ENCODE assay signal across 8 cellular contexts in the genomic region with DNA sequence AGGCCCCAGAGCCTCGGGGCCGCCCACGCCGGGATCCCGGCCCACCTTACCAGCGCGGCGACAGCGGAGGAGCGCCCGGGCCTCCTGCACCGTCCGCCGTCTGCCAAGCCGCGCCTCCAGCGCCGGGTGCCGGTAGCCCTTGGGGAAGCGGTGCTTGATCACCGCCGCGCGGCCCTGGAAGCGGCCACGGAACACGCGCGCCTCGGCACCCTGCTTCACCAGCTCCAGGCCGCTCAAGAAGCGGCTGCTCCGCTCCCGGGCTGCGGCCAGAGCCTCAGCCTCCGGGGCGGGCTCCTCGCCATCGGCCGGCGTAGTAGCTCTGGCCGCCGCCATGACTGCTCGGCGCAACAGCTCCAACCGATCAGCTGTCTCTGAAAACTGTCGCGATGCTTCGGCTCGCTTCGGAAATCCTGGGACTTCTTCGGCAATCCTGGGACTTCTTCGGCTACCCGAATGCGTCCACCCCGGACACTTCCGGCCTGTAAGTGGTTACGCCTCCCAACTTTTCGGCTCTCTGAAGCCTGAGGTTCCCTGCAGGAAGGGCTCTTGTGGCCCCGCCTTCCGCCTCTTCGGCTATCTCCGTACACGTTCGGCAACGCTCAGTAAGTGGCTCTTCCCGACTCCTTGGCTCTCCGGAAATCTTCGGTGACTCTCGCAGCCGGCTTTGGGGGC. TPM values are rescaled to one million over a fixed set of nuclear protein-coding genes. Genes with fewer than 3 reads are reported as not detected.
A peak's percentile ranks its signal among the peaks of the same experiment; 100 is the strongest.
DNase-seq lines count a peak whose midpoint lies in the region; ATAC-seq, FAIRE-seq and TF ChIP-seq lines count a peak whose summit lies in the region.

A gene (minus strand): TSS at position 363 of the 672 bp plus-strand sequence. CDS start 30 bp downstream, at position 333.

- ATAC-seq in GM21360 (IDR thresholded peaks at IDR 0.05; ENCODE audit: unreplicated experiment): peak; percentile 90

- CTCF ChIA-PET in H1 (lab: Charles Lee; ENCODE audit: partially characterized antibody): interaction anchor here (1.3 to 2.2 kb wide), 3 partner anchors 9 to 132 kb away, joined by 3 to 8 read pairs (median 4); no protein-coding TSS in a partner anchor

- H2AFZ ChIP-seq in H1 (ENCODE audit: low read length) (peak within 1 kb of the TSS; percentile 89; the same call in 1 of the 2 replicates), mesenchymal stem cell (ENCODE audit: low read depth, low read length) (no peak within 1 kb of the TSS)

- H4K8ac ChIP-seq in H1 (ENCODE audit: extremely low read depth, insufficient read depth, low read length) (peak within 1 kb of the TSS; percentile 92), mesenchymal stem cell (ENCODE audit: low read length) (peak within 1 kb of the TSS; percentile 99)

- H2BK5ac ChIP-seq in H1 (ENCODE audit: low read depth, low read length) (peak within 1 kb of the TSS; percentile 89), mesenchymal stem cell (ENCODE audit: low read depth, low read length, poor library complexity, severe bottlenecking) (peak within 1 kb of the TSS; percentile 94)

- peak within 1 kb of the TSS; percentile 81 for H3K56ac ChIP-seq in H1 (replicated peaks; ENCODE audit: insufficient read length, low read depth, low read length)

- no peak within 1 kb of the TSS for H2BK120ac ChIP-seq in H1 (replicated peaks; ENCODE audit: low read depth, low read length)
- H2BK120ac ChIP-seq in mesenchymal stem cell (ENCODE audit: low read depth, low read length): peak within 1 kb of the TSS; percentile 88

- H3K9me3 ChIP-seq in H1 (ENCODE audit: insufficient read depth in 2 of 2, low read depth in 1 of 2, low read length in 1 of 2) (no peaks in the 10 kb centered on the region; a peak in 1 of 4 replicates), mesenchymal stem cell (ENCODE audit: control insufficient read depth, low read length) (no peaks in the 10 kb centered on the region)

- DNase-seq in COR-L47 (lab: John Stamatoyannopoulos, UW) (peak; percentile 93), HT1080 (ENCODE audit: low read depth) (peak; percentile 100), NOMO-1 treated with DMSO at 0.1 percent for 48 hours (lab: John Stamatoyannopoulos, UW; ENCODE audit: unreplicated experiment) (peak; percentile 100), H1 (ENCODE audit: low read depth in 1 of 2, low spot score in 2 of 2) (peak; percentile 96 to 100), mesenchymal stem cell (peak; percentile 100)
- peak; percentile 85 to 93 for DNase-seq in activated CD8-positive, alpha-beta memory T cell treated with anti-CD3 and anti-CD28 coated beads for 4 hours (ENCODE audit: low read depth in 2 of 2)
- DNase-seq in stimulated activated CD8-positive, alpha-beta memory T cell treated with anti-CD3 and anti-CD28 coated beads, Interleukin-12 subunit alpha, Interleukin-12 subunit beta, amount 100 ng/mL, for 4 hours (ENCODE audit: low read depth): peak; percentile 86

- H4K5ac ChIP-seq in H1 (ENCODE audit: insufficient read length, low read depth, low read length): peak within 1 kb of the TSS; percentile 93

- H3K4me3 ChIP-seq in H1 (ENCODE audit: extremely low read depth in 1 of 4, insufficient read depth in 2 of 4, low read depth in 3 of 4, low read length in 4 of 4) (peak within 1 kb of the TSS; percentile 81 to 93 (median 87)), mesenchymal stem cell (ENCODE audit: insufficient read depth in 1 of 2, low read depth in 1 of 2, low read length in 2 of 2) (peak within 1 kb of the TSS; percentile 93)

- 0 out of 2 replicates have a peak, but pooled peaks cover 6% of the 10 kb centered on the region for H3K79me1 ChIP-seq in H1 (ENCODE audit: low read depth, low read length)
- H3K79me1 ChIP-seq in mesenchymal stem cell (replicated peaks; ENCODE audit: low read length, poor library complexity, severe bottlenecking): peaks cover 6% of the 10 kb centered on the region

- H2BK20ac ChIP-seq in H1 (ENCODE audit: low read length): no peak within 1 kb of the TSS

- H3K4ac ChIP-seq in H1 (replicated peaks; ENCODE audit: insufficient read length, low read depth, low read length) (peak within 1 kb of the TSS; percentile 28), mesenchymal stem cell (ENCODE audit: low read depth in 1 of 2, low read length in 2 of 2) (peak within 1 kb of the TSS; percentile 75 to 95)

- H3K27me3 ChIP-seq in H1 (replicated peaks in 1 of 4; ENCODE audit: control insufficient read depth in 3 of 4, extremely low read depth in 1 of 4, insufficient read depth in 3 of 4, low read length in 3 of 4) (no peaks in the 10 kb centered on the region), mesenchymal stem cell (ENCODE audit: control insufficient read depth in 1 of 2, insufficient read depth in 1 of 2, low read length in 2 of 2) (no peaks in the 10 kb centered on the region)

- H2BK12ac ChIP-seq in H1 (ENCODE audit: low read depth, low read length): no peak within 1 kb of the TSS
- peak within 1 kb of the TSS in 1 of 2 experiments; percentile 82 for H2BK12ac ChIP-seq in mesenchymal stem cell (ENCODE audit: low read length in 2 of 2)

- no peaks in the 10 kb centered on the region for H4K20me1 ChIP-seq in H1 (replicated peaks in 1 of 2; ENCODE audit: control insufficient read depth in 1 of 2, insufficient read depth in 2 of 2, low read length in 2 of 2)

- H2BK15ac ChIP-seq in H1 (ENCODE audit: low read length) (no peak within 1 kb of the TSS), mesenchymal stem cell (ENCODE audit: low read depth, poor library complexity, severe bottlenecking) (peak within 1 kb of the TSS; percentile 93)

- H2AK5ac ChIP-seq in H1 (ENCODE audit: low read depth, low read length) (0 out of 2 replicates have a peak within 1 kb of the TSS, but pooled peaks have one; percentile 41), mesenchymal stem cell (ENCODE audit: low read length, severe bottlenecking) (peak within 1 kb of the TSS; percentile 72)

- H4K91ac ChIP-seq in H1 (replicated peaks; ENCODE audit: insufficient read length, low read length) (no peak within 1 kb of the TSS), mesenchymal stem cell (ENCODE audit: low read length) (peak within 1 kb of the TSS; percentile 85)

- H3K23ac ChIP-seq in H1 (ENCODE audit: insufficient read length) (no peak within 1 kb of the TSS), mesenchymal stem cell (ENCODE audit: low read length in 2 of 2) (peak within 1 kb of the TSS; percentile 10 to 54)

- peaks cover 2 to 25% (median 13%) of the 10 kb centered on the region in 4 experiments; a peak in 5 of 8 replicates for H3K36me3 ChIP-seq in H1 (ENCODE audit: control insufficient read depth in 2 of 4, insufficient read depth in 4 of 4, low read length in 3 of 4)
- peaks cover 0 to 22% of the 10 kb centered on the region in 2 experiments for H3K36me3 ChIP-seq in mesenchymal stem cell (ENCODE audit: control insufficient read depth in 1 of 2, insufficient read depth in 2 of 2, low read depth in 1 of 2, low read length in 2 of 2)

- POLR2A ChIA-PET in H1 (lab: Charles Lee; ENCODE audit: partially characterized antibody): interaction anchor here (0.5 to 3.4 kb wide), 9 partner anchors 8 to 1315 kb away, joined by 3 to 16 read pairs (median 3); a partner anchor contains a TSS

- TF ChIP-seq EP300 in H1 (IDR thresholded peaks at IDR 0.05; ENCODE audit: borderline replicate concordance in 1 of 2, low read depth in 2 of 2, low read length in 2 of 2): no peak

- peak within 1 kb of the TSS; percentile 87 for H3K27ac ChIP-seq in H1 (ENCODE audit: low read depth, low read length)
- H3K27ac ChIP-seq in mesenchymal stem cell (ENCODE audit: low read length, poor library complexity, severe bottlenecking): peak within 1 kb of the TSS; percentile 91

- peak; percentile 84 to 92 for TF ChIP-seq POLR2A in H1 (IDR thresholded peaks at IDR 0.05; ENCODE audit: control extremely low read depth in 1 of 2, low read depth in 2 of 2, low read length in 2 of 2)

- TF ChIP-seq CTCF in H1 (IDR thresholded peaks at IDR 0.05; ENCODE audit: control extremely low read depth in 1 of 3, insufficient read depth in 1 of 3, low read depth in 1 of 3, low read length in 3 of 3): peak in 2 of 3 experiments; percentile 5 to 25; a peak in 2 of 4 replicates

- H3K4me1 ChIP-seq in H1 (replicated peaks in 1 of 4; ENCODE audit: control insufficient read depth in 3 of 4, insufficient read depth in 4 of 4, low read length in 3 of 4) (peaks cover 0 to 8% (median 3%) of the 10 kb centered on the region in 4 experiments; a peak in 4 of 7 replicates), mesenchymal stem cell (ENCODE audit: control insufficient read depth, insufficient read depth, low read depth, low read length) (peaks cover 4% of the 10 kb centered on the region)

- H3K9ac ChIP-seq in H1 (replicated peaks in 1 of 4; ENCODE audit: extremely low read depth in 1 of 4, low read depth in 3 of 4, low read length in 3 of 4): peak within 1 kb of the TSS; percentile 90 to 99 (median 94)
- peak within 1 kb of the TSS; percentile 95 for H3K9ac ChIP-seq in mesenchymal stem cell (ENCODE audit: low read length)

- H3K14ac ChIP-seq in H1 (ENCODE audit: insufficient read length) (no peak within 1 kb of the TSS), mesenchymal stem cell (ENCODE audit: low read length in 2 of 2) (peak within 1 kb of the TSS; percentile 90 to 97)

- peak; percentile 91 for FAIRE-seq in H1 (lab: Jason Lieb, UNC)

- peak in 1 of 2 experiments; percentile 3; a peak in 1 of 4 replicates for TF ChIP-seq RAD21 in H1 (IDR thresholded peaks at IDR 0.05 in 1 of 2, conservative IDR thresholded peaks at IDR 0.05 in 1 of 2; ENCODE audit: low read depth in 2 of 2, low read length in 2 of 2)

- peak within 1 kb of the TSS; percentile 84 to 85 for H3K4me2 ChIP-seq in H1 (ENCODE audit: insufficient read depth in 1 of 2, low read depth in 2 of 2, low read length in 2 of 2)
- H3K4me2 ChIP-seq in mesenchymal stem cell (ENCODE audit: low read length, poor library complexity, severe bottlenecking): peak within 1 kb of the TSS; percentile 63

- H3K79me2 ChIP-seq in H1 (ENCODE audit: control insufficient read depth in 1 of 2, insufficient read depth in 2 of 2, low read length in 2 of 2): peaks cover 10 to 42% of the 10 kb centered on the region in 2 experiments

- peaks cover 6% of the 10 kb centered on the region for H3K23me2 ChIP-seq in H1 (ENCODE audit: low read depth, low read length)

- 1% methylated on average over 60 of the region's 71 CpGs; no CpG with 5 or more reads in 1 of the 2 experiments for WGBS in H1 (ENCODE audit: extremely low coverage in 1 of 2, insufficient coverage in 1 of 2, insufficient read length in 1 of 2, insufficient replicate concordance in 2 of 2, low coverage in 1 of 2, low lambda C conversion rate in 2 of 2, missing lambda C conversion rate in 1 of 2), 2 experiments
- under 1% methylated on average over 71 of the region's 71 CpGs for WGBS in mesenchymal stem cell

- H3K18ac ChIP-seq in H1 (ENCODE audit: extremely low read depth, low read length) (peak within 1 kb of the TSS; percentile 88), mesenchymal stem cell (ENCODE audit: low read depth in 1 of 2, low read length in 2 of 2) (peak within 1 kb of the TSS; percentile 79 to 98)

RNA-seq across cellular contexts. Expression of the gene that starts here (rescaled TPM):
- 19.3 and 23.8 TPM in 2 replicates for total RNA-seq in HT1080 (2014; rRNA removed; shearing (Covaris generic))
- 10.2 and 11.0 TPM in 2 replicates for polyA plus RNA-seq in HT1080 (2015; cell fraction: cytosol; rRNA removed)
- 6.1 and 6.5 TPM in 2 replicates for polyA plus RNA-seq in HT1080 (2015; cell fraction: nucleus; rRNA removed)
- 16.3 TPM in 2 replicates for total RNA-seq in H1 (2021; fragmentation: NEBNext Ultra II Directional; extraction: Animal tissue kit (Norgen Biotek cat#: 25700))
- polyA plus RNA-seq in H1 (2011; rRNA removed): 8.5 and 8.7 TPM in 2 replicates
- 8.8 TPM for polyA plus RNA-seq in H1 (2011; cell fraction: cytosol; rRNA removed)
- 6.9 TPM for polyA plus RNA-seq in H1 (2011; cell fraction: nucleus; rRNA removed)
- 9.7 to 12.2 TPM (median 10.6 TPM) in 4 replicates for polyA plus RNA-seq in H1 (2012, experiment 1 of 2)
- polyA plus RNA-seq in H1 (2012, experiment 2 of 2): 11.4 TPM
- 12.9 TPM for polyA plus RNA-seq in H1 (2013, experiment 1 of 2)
- polyA plus RNA-seq in H1 (2013, experiment 2 of 2): 12.9 TPM
- polyA minus RNA-seq in H1 (2011; rRNA and poly(A)+ RNA removed): 8.1 and 9.2 TPM in 2 replicates
- polyA minus RNA-seq in H1 (2011; cell fraction: cytosol; rRNA and poly(A)+ RNA removed): 8.0 TPM
- 10.1 TPM for polyA minus RNA-seq in H1 (2011; cell fraction: nucleus; rRNA and poly(A)+ RNA removed)
- 13.0 TPM for polyA plus RNA-seq in mesenchymal stem cell (2013, experiment 1 of 2)
- polyA plus RNA-seq in mesenchymal stem cell (2013, experiment 2 of 2): 13.9 TPM

Comparison
In these comparisons a context has a peak if more than half of its experiments do, and no peak if none do; other contexts are left out.
1. Peak in every context shown above with its lines: DNase-seq, ATAC-seq, H3K4me3 ChIP-seq and H3K27ac ChIP-seq.